17 cellular contexts compared by ENCODE assay signal in the genomic region with DNA sequence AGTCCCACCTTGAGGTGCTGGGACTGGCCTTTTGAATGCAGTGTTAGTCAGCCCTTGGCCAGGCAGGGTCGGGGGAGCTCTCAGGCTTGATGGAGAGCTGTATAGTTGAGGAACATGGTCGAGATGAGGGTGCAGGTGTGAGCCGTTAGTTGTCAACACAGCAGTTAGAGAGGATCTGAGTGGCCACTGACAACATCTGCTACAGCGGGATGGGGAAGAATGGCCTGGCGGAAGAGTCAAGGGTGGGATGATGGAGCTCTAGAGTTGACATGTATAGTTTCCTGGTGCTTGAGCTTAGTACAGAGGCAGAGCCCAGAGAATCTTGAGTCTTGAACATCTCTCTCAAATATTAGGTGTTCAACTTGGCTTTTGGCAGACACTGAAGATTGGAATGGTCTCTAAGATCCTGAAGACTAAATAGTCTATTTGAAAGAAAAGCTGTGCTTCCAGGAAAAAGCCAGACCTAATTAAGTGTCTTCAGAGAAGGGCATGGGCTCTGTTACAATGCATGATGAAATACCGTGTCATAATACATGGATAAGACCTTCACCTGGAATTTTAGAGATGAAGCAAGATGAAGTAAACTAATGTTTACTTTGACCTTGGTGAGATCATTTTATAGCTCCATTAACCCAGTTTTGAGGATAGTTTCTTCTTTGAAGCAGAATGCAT. TPM values are rescaled to one million over a fixed set of nuclear protein-coding genes. Genes with fewer than 3 reads are reported as not detected.
DNase-seq lines count a peak whose midpoint lies in the region; ATAC-seq and TF ChIP-seq lines count a peak whose summit lies in the region.
"Had no signal": no experiment of that assay in that cellular context is flagged by ENCODE, and none has a peak within 500 bp of the region (broad histone marks: within the 10 kb centered on the region; RNA-seq: fewer than 3 reads in every experiment).

No MANE protein-coding gene starts in this region.

- TF ChIP-seq POLR2A in IMR-90 (IDR thresholded peaks at IDR 0.05; ENCODE audit: low read depth, low read length), result no peak
- no peak for TF ChIP-seq POLR2A in stomach (IDR thresholded peaks at IDR 0.05)

- no peak for ATAC-seq in IMR-90 (ENCODE audit: low read depth)
- peak; percentile 27 for ATAC-seq in left colon
- ATAC-seq in activated CD8-positive, alpha-beta T cell treated with anti-CD3 and anti-CD28 coated beads for 36 hours, result no peak
- ATAC-seq in HG02588 (IDR thresholded peaks at IDR 0.05; ENCODE audit: unreplicated experiment), result no peak

- H3K14ac ChIP-seq in IMR-90 (replicated peaks; ENCODE audit: low read depth, low read length), result no peak overlapping the region

- no peaks in the 10 kb centered on the region for H3K9me3 Mint-ChIP-seq in activated CD8-positive, alpha-beta T cell treated with anti-CD3 and anti-CD28 coated beads for 36 hours
- H3K9me3 Mint-ChIP-seq: activated CD4-positive, alpha-beta T cell treated with anti-CD3 and anti-CD28 coated beads, Interleukin-2, amount 10 ng/mL, durations not matched to agents 7 days and 5 days had no signal

- H2AK9ac ChIP-seq in IMR-90 (replicated peaks; ENCODE audit: low read depth, low read length, poor library complexity), result no peak overlapping the region

- H2AFZ ChIP-seq in IMR-90 (replicated peaks; ENCODE audit: low read length, poor library complexity), result no peak overlapping the region

- no peak overlapping the region; the same call in 1 of the 2 replicates for H3K27ac ChIP-seq in IMR-90 (ENCODE audit: insufficient read depth, low read length)
- peak overlapping the region in 4 of 5 donors; percentile 18 to 80 (median 63) for H3K27ac ChIP-seq in stomach
- H3K27ac ChIP-seq: ascending aorta, BLaER1, colonic mucosa, left ventricle myocardium inferior had no signal

- H4K20me1 ChIP-seq in IMR-90 (ENCODE audit: insufficient read depth, low read length), result peaks cover 18% of the 10 kb centered on the region; the same call in 1 of the 2 replicates
- H4K20me1 ChIP-seq: BLaER1 had no signal

- no peak overlapping the region for H3K56ac ChIP-seq in IMR-90 (ENCODE audit: extremely low read depth, insufficient read depth, low read length)

- H3K4ac ChIP-seq in IMR-90 (ENCODE audit: low read depth, low read length), result 0 out of 2 replicates have a peak overlapping the region, but pooled peaks have one; percentile 1

- H3K27ac Mint-ChIP-seq in activated CD8-positive, alpha-beta T cell treated with anti-CD3 and anti-CD28 coated beads for 36 hours, result no peak overlapping the region
- H3K27ac Mint-ChIP-seq: activated CD4-positive, alpha-beta T cell treated with anti-CD3 and anti-CD28 coated beads, Interleukin-2, amount 10 ng/mL, durations not matched to agents 7 days and 5 days had no signal

- H3K36me3 ChIP-seq in IMR-90 (ENCODE audit: control insufficient read depth, insufficient read depth, low read length) (0 out of 2 replicates have a peak, but pooled peaks cover 2% of the 10 kb centered on the region), adipocyte (ENCODE audit: control insufficient read depth, insufficient read depth, low read length, severe bottlenecking) (peaks cover 5% of the 10 kb centered on the region), stomach (peaks cover 0 to 4% (median under 1%) of the 10 kb centered on the region in 4 donors)
- H3K36me3 ChIP-seq: ascending aorta, BLaER1, colonic mucosa, left ventricle myocardium inferior had no signal

- H3K79me1 ChIP-seq in IMR-90 (ENCODE audit: low read depth in 1 of 2, low read length in 2 of 2), result peaks cover 27 to 63% of the 10 kb centered on the region in 2 experiments

- H3K27me3 ChIP-seq in IMR-90 (ENCODE audit: control insufficient read depth, insufficient read depth, low read length) (no peaks in the 10 kb centered on the region), adipocyte (replicated peaks; ENCODE audit: control insufficient read depth, insufficient read depth, low read length) (no peaks in the 10 kb centered on the region), stomach (no peaks in the 10 kb centered on the region)
- H3K27me3 ChIP-seq: ascending aorta, BLaER1, colonic mucosa had no signal

- H3K4me3 Mint-ChIP-seq in activated CD8-positive, alpha-beta T cell treated with anti-CD3 and anti-CD28 coated beads for 36 hours, result no peak overlapping the region
- H3K4me3 Mint-ChIP-seq: activated CD4-positive, alpha-beta T cell treated with anti-CD3 and anti-CD28 coated beads, Interleukin-2, amount 10 ng/mL, durations not matched to agents 7 days and 5 days had no signal

- H2BK5ac ChIP-seq in IMR-90 (ENCODE audit: low read depth, low read length, poor library complexity, severe bottlenecking), result no peak overlapping the region

- H3K36me3 Mint-ChIP-seq in activated CD8-positive, alpha-beta T cell treated with anti-CD3 and anti-CD28 coated beads for 36 hours (ENCODE audit: low read depth), result peaks cover 1% of the 10 kb centered on the region

- no peak for TF ChIP-seq RAD21 in IMR-90 (IDR thresholded peaks at IDR 0.05; ENCODE audit: low read length)

- H3K4me1 ChIP-seq in IMR-90 (ENCODE audit: control insufficient read depth, insufficient read depth, low read length), result peaks cover 7% of the 10 kb centered on the region
- H3K4me1 ChIP-seq in adipocyte (ENCODE audit: control insufficient read depth, insufficient read depth, low read length), result peaks cover 19% of the 10 kb centered on the region
- peaks cover 26 to 60% (median 42%) of the 10 kb centered on the region in 4 donors for H3K4me1 ChIP-seq in stomach
- H3K4me1 ChIP-seq: colonic mucosa had no signal

- H4K8ac ChIP-seq in IMR-90 (ENCODE audit: low read depth in 2 of 2, low read length in 2 of 2), result no peak overlapping the region

- H3K9ac ChIP-seq in IMR-90 (ENCODE audit: low read depth, low read length) (no peak overlapping the region), adipocyte (ENCODE audit: low read length) (no peak overlapping the region)
- H3K9ac ChIP-seq: BLaER1 had no signal

- H3K9me3 ChIP-seq in IMR-90 (ENCODE audit: control insufficient read depth, insufficient read depth, low read length) (no peaks in the 10 kb centered on the region), adipocyte (ENCODE audit: control insufficient read depth, low read length) (no peaks in the 10 kb centered on the region), stomach (no peaks in the 10 kb centered on the region)
- H3K9me3 ChIP-seq: ascending aorta, BLaER1, colonic mucosa, left ventricle myocardium inferior had no signal

- H3K27me3 Mint-ChIP-seq in activated CD8-positive, alpha-beta T cell treated with anti-CD3 and anti-CD28 coated beads for 36 hours, result no peaks in the 10 kb centered on the region
- H3K27me3 Mint-ChIP-seq: activated CD4-positive, alpha-beta T cell treated with anti-CD3 and anti-CD28 coated beads, Interleukin-2, amount 10 ng/mL, durations not matched to agents 7 days and 5 days had no signal

- no peak for TF ChIP-seq CTCF in IMR-90 (conservative IDR thresholded peaks at IDR 0.05; ENCODE audit: low read depth, low read length)
- TF ChIP-seq CTCF in stomach (IDR thresholded peaks at IDR 0.05), result no peak
- TF ChIP-seq CTCF in activated CD8-positive, alpha-beta T cell treated with anti-CD3 and anti-CD28 coated beads for 36 hours (IDR thresholded peaks at IDR 0.05), result no peak

- CTCF ChIA-PET in IMR-90 (lab: Yijun Ruan, JAX), result interaction anchor here (0.6 to 0.9 kb wide), 2 partner anchors 106 to 183 kb away, joined by 3 to 4 read pairs; no protein-coding TSS in a partner anchor
- CTCF ChIA-PET in activated CD8-positive, alpha-beta T cell treated with anti-CD3 and anti-CD28 coated beads for 36 hours (lab: Charles Lee), result interaction anchor here (1.3 kb wide), 1 partner anchor 8 kb away, joined by 4 read pairs; no protein-coding TSS in a partner anchor

- H3K4me1 Mint-ChIP-seq in activated CD8-positive, alpha-beta T cell treated with anti-CD3 and anti-CD28 coated beads for 36 hours (ENCODE audit: low read depth), result peaks cover 13% of the 10 kb centered on the region

- in situ Hi-C loops in IMR-90 (cut with MboI; ENCODE audit: low sequenced_read_pairs), result no loop called here

- H2AK5ac ChIP-seq in IMR-90 (ENCODE audit: low read depth, low read length), result no peak overlapping the region; the same call in 1 of the 2 replicates

- intact Hi-C loops in IMR-90 (cut with micrococcal nuclease) (no loop called here), left colon (cut with DNase I, micrococcal nuclease) (no loop called here), stomach (cut with DNase I; ENCODE audit: low total_unique reads) (no loop called here)
- intact Hi-C loops in activated CD8-positive, alpha-beta T cell treated with anti-CD3 and anti-CD28 coated beads for 36 hours (cut with micrococcal nuclease), result no loop called here

- dilution Hi-C loops in IMR-90 (cut with HindIII; ENCODE audit: low sequenced_read_pairs, unreplicated experiment), result no loop called here

- no peak for DNase-seq in IMR-90
- peak; percentile 56 for DNase-seq in adipocyte (ENCODE audit: low read depth)
- no peak for DNase-seq in left colon
- no peak for DNase-seq in stomach
- DNase-seq in activated CD8-positive, alpha-beta T cell treated with anti-CD3 and anti-CD28 coated beads for 36 hours, result no peak
- DNase-seq in DMS153 (lab: John Stamatoyannopoulos, UW), result no peak
- DNase-seq: activated CD4-positive, alpha-beta T cell treated with anti-CD3 and anti-CD28 coated beads, Interleukin-2, amount 10 ng/mL, durations not matched to agents 7 days and 5 days; activated naive CD4-positive, alpha-beta T cell; colonic mucosa; left ventricle myocardium inferior; NCI-H1436 treated with DMSO at 0.1 percent for 48 hours; NCI-H226; stimulated activated CD4-positive, alpha-beta T cell treated with anti-CD3 and anti-CD28 coated beads, Interleukin-2, amount 100 ng/mL, for 48 hours; SW 1271 had no signal

- H3K23ac ChIP-seq in IMR-90 (ENCODE audit: low read depth, low read length), result no peak overlapping the region

- 0 out of 2 replicates have a peak, but pooled peaks cover 3% of the 10 kb centered on the region for H3K9me1 ChIP-seq in IMR-90 (ENCODE audit: insufficient read depth, low read length)

- H3K4me3 ChIP-seq in IMR-90 (ENCODE audit: insufficient read depth, low read depth, low read length), result no peak overlapping the region
- H3K4me3 ChIP-seq in adipocyte (ENCODE audit: low read length), result no peak overlapping the region
- H3K4me3 ChIP-seq in stomach, result no peak overlapping the region
- H3K4me3 ChIP-seq: ascending aorta, BLaER1, colonic mucosa, left ventricle myocardium inferior had no signal

- no peak overlapping the region for H2BK20ac ChIP-seq in IMR-90 (ENCODE audit: low read depth, low read length)

- BruUV-seq in IMR-90 (replicated peaks; lab: Mats Ljungman, UMichigan), result no TSS peak

- no peak overlapping the region for H3K4me2 ChIP-seq in IMR-90 (ENCODE audit: low read depth, low read length)
- H3K4me2 ChIP-seq: BLaER1 had no signal

- H4K91ac ChIP-seq in IMR-90 (ENCODE audit: insufficient read depth, low read depth, low read length), result no peak overlapping the region

- no peak overlapping the region for H3K18ac ChIP-seq in IMR-90 (ENCODE audit: low read depth, low read length)

- no peak overlapping the region for H2BK120ac ChIP-seq in IMR-90 (ENCODE audit: low read depth, low read length)

- POLR2A ChIA-PET in IMR-90 (lab: Charles Lee; ENCODE audit: unreplicated experiment), result no interaction called here
- POLR2A ChIA-PET in activated CD8-positive, alpha-beta T cell treated with anti-CD3 and anti-CD28 coated beads for 36 hours (lab: Charles Lee), result interaction anchor here (1.2 kb wide), 1 partner anchor 27 kb away, joined by 3 read pairs; no protein-coding TSS in a partner anchor

- 90% methylated on average over 3 of the region's 6 CpGs; no CpG with 5 or more reads in 1 of the 2 experiments for WGBS in IMR-90 (ENCODE audit: extremely low coverage in 2 of 2, insufficient read length in 1 of 2), 2 experiments
- 92 to 96% (median 95%) methylated on average over 6 of the region's 6 CpGs for WGBS in stomach, 5 donors

- no peak for TF ChIP-seq EP300 in stomach (IDR thresholded peaks at IDR 0.05)

- H4K5ac ChIP-seq in IMR-90 (ENCODE audit: low read depth, low read length), result no peak overlapping the region

- no peak overlapping the region for H2BK15ac ChIP-seq in IMR-90 (ENCODE audit: low read depth, low read length)

RNA-seq across cellular contexts. Expression of gene PCCA, which starts 9.7 kb away (rescaled TPM):
- total RNA-seq in IMR-90 (2012; rRNA removed) (22.8 and 24.0 TPM in 2 replicates), left colon (10 to 100 TPM; 84.1 to 99.1 TPM), stomach (100 to 1,000 TPM in 3 of 5 donors, 10 to 100 TPM in 2; 76.4 to 140 (median 114) TPM)
- polyA plus RNA-seq in IMR-90 (2012; rRNA removed) (5.6 and 7.6 TPM in 2 replicates), stomach (10 to 100 TPM; 31.4 to 42.6 (median 33.1) TPM)
- polyA plus RNA-seq in IMR-90 (2012; cell fraction: cytosol; rRNA removed), result 1.8 and 6.0 TPM in 2 replicates
- polyA plus RNA-seq in IMR-90 (2012; cell fraction: nucleus; rRNA removed; ENCODE audit: low replicate concordance), result 2.3 and 13.9 TPM in 2 replicates
- 1 to 10 TPM; 8.4 to 9.2 TPM for total RNA-seq in activated CD8-positive, alpha-beta T cell treated with anti-CD3 and anti-CD28 coated beads for 36 hours
